ENCODE assay signal across 8 cellular contexts in genomic region chr9:21558627-21559401, GRCh38.
DNase-seq lines count a peak whose midpoint lies in the region; ATAC-seq and TF ChIP-seq lines count a peak whose summit lies in the region.

No MANE protein-coding gene starts in this region.

- no peaks in the 10 kb centered on the region for H3K36me3 Mint-ChIP-seq in osteocyte (ENCODE audit: unreplicated experiment)

- H3K9me3 Mint-ChIP-seq in osteocyte (ENCODE audit: unreplicated experiment): no peaks in the 10 kb centered on the region

- H3K27me3 Mint-ChIP-seq in osteocyte (ENCODE audit: unreplicated experiment): peaks cover 63% of the 10 kb centered on the region

- H3K27me3 ChIP-seq in SJSA1 (replicated peaks) (no peaks in the 10 kb centered on the region), esophagus (ENCODE audit: control insufficient read depth in 1 of 2, insufficient read depth in 2 of 2, low read length in 2 of 2) (peaks cover 0 to 4% of the 10 kb centered on the region in 2 donors)

- 6% methylated on average over 30 to 40 of the region's 40 CpGs for WGBS in esophagus, 2 donors

- peaks cover 5% of the 10 kb centered on the region for H3K36me3 ChIP-seq in SJSA1
- no peaks in the 10 kb centered on the region for H3K36me3 ChIP-seq in esophagus (ENCODE audit: control insufficient read depth in 2 of 2, insufficient read depth in 2 of 2, low read length in 1 of 2)

- H3K4me3 Mint-ChIP-seq in osteocyte (ENCODE audit: unreplicated experiment): peak overlapping the region; percentile 84

- TF ChIP-seq CTCF in osteocyte (IDR thresholded peaks at IDR 0.05): no peak

- H3K4me1 Mint-ChIP-seq in osteocyte (ENCODE audit: unreplicated experiment): peaks cover 18% of the 10 kb centered on the region

- ATAC-seq in GM21825 (IDR thresholded peaks at IDR 0.05; ENCODE audit: unreplicated experiment): peak; percentile 40

- H3K27ac ChIP-seq in SJSA1 (peak overlapping the region; percentile 76), esophagus (ENCODE audit: low read depth in 2 of 2, low read length in 1 of 2) (peak overlapping the region; percentile 72 to 75)

- DNase-seq in DMS53 treated with DMSO at 0.1 percent for 48 hours (lab: John Stamatoyannopoulos, UW; ENCODE audit: unreplicated experiment): peak; percentile 29
- peak in 1 of 2 experiments; percentile 59 for DNase-seq in SJSA1 (ENCODE audit: low read depth in 1 of 2, low spot score in 2 of 2)
- no peak for DNase-seq in osteocyte (ENCODE audit: extremely low spot score, unreplicated experiment)
- no peak for DNase-seq in NCI-H1694 treated with DMSO at 0.1 percent for 48 hours (lab: John Stamatoyannopoulos, UW)
- no peak for DNase-seq in cerebellar nuclear complex (lab: John Stamatoyannopoulos, UW)
- DNase-seq in DMS79 (lab: John Stamatoyannopoulos, UW): no peak

- peak overlapping the region; percentile 76 for H3K27ac Mint-ChIP-seq in osteocyte (ENCODE audit: unreplicated experiment)

- H3K4me1 ChIP-seq in SJSA1 (replicated peaks) (peaks cover 6% of the 10 kb centered on the region; the same call in 1 of the 2 replicates), esophagus (ENCODE audit: control insufficient read depth in 2 of 2, insufficient read depth in 2 of 2, low read length in 1 of 2) (no peaks in the 10 kb centered on the region)

- no peaks in the 10 kb centered on the region for H3K9me3 ChIP-seq in SJSA1 (replicated peaks)
- no peaks in the 10 kb centered on the region for H3K9me3 ChIP-seq in esophagus (ENCODE audit: control insufficient read depth in 2 of 2, insufficient read depth in 1 of 2, low read depth in 1 of 2, low read length in 1 of 2)

- peak overlapping the region; percentile 84 for H3K4me3 ChIP-seq in SJSA1
- H3K4me3 ChIP-seq in esophagus (ENCODE audit: low read depth in 1 of 2, low read length in 2 of 2): peak overlapping the region; percentile 79 to 89
